In the genomic region with DNA sequence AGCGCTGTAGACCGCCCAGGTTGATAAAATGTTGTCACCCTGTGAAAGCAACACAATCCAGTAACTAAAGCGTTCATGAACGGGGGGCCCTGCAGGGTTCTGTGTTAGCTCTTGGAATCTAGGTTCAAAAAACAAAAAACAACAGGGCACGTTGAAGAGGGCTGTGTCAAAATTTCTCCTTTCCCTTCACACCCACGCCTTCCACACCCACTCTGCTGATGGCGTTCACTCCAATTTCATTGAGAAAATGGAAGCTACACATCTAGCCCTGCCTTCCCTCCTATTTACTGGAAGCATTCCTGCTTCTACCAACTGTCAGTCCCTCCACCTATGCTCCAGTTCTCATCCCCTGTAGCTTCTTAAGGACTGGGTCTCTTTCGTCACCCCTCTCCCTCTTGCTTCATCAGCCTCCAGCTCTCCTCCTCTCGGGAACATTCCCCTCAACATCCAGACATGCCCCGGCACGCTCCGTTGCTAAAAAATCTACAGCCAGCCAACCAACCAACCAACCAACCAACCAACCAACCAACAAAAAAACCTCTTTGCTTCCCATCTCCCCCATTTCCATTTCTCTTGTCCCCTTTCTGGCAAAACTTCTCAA, we compare ENCODE assay signal across 2 cellular contexts.
TF ChIP-seq lines count a peak whose summit lies in the region.

No MANE protein-coding gene starts in this region.

TF ChIP-seq in GM23338, 12 proteins besides CTCF, POLR2A, EP300 and RAD21:
- TF ChIP-seq STAT1 (IDR thresholded peaks at IDR 0.05; ENCODE audit: unreplicated experiment): no peak
- TF ChIP-seq CREB1 (CRISPR knock-in tag; IDR thresholded peaks at IDR 0.05; ENCODE audit: low read depth): no peak
TF ChIP-seq in GM23338: peak in this region for 0.

TF ChIP-seq in HepG2, 621 proteins besides CTCF, POLR2A, EP300 and RAD21:
- no peak for TF ChIP-seq MYNN (CRISPR knock-in tag; IDR thresholded peaks at IDR 0.05; ENCODE audit: low read depth)
- no peak for TF ChIP-seq FOSL1 (CRISPR knock-in tag; IDR thresholded peaks at IDR 0.05; ENCODE audit: borderline replicate concordance)
- TF ChIP-seq SP140L (CRISPR knock-in tag; IDR thresholded peaks at IDR 0.05; ENCODE audit: borderline replicate concordance): no peak
- no peak for TF ChIP-seq ZMYM3 (CRISPR knock-in tag; IDR thresholded peaks at IDR 0.05)
- no peak for TF ChIP-seq TGIF2 (CRISPR knock-in tag; IDR thresholded peaks at IDR 0.05)
- TF ChIP-seq NKX3-1 (CRISPR knock-in tag; IDR thresholded peaks at IDR 0.05): no peak
- no peak for TF ChIP-seq MEIS2 (CRISPR knock-in tag; IDR thresholded peaks at IDR 0.05)
- no peak for TF ChIP-seq ZNF329 (CRISPR knock-in tag; IDR thresholded peaks at IDR 0.05; ENCODE audit: low read depth)
- no peak for TF ChIP-seq ELF1 (CRISPR knock-in tag; IDR thresholded peaks at IDR 0.05)
